8 cellular contexts compared by ENCODE assay signal in the genomic region with DNA sequence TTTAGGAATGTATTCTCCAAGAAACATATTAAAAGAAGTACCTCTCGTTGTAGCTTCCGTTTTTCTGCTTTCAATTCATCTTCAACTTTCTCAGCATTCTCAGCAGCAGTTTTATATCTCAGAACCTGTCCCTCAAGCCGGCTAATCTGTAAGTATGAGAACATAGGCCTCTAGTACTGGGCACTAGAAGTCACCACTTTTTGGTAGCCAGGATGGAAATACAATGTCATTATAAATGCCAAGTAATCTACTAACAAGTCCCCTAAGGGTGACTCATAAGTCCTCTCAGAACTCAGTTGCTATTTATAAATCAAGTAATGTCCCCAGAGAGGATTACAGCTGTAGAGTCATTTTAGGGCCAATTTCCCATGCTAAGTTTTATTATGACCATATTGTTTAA.
A peak's percentile ranks its signal among the peaks of the same experiment; 100 is the strongest.
DNase-seq lines count a peak whose midpoint lies in the region; ATAC-seq lines count a peak whose summit lies in the region.

No MANE protein-coding gene starts in this region.

- no peaks in the 10 kb centered on the region for H3K9me3 Mint-ChIP-seq in CD8-positive, alpha-beta memory T cell

- no peak overlapping the region for H3K27ac ChIP-seq in CD8-positive, alpha-beta memory T cell (ENCODE audit: low read depth, low read length)

- H3K4me3 ChIP-seq in CD8-positive, alpha-beta memory T cell (ENCODE audit: low read length), result no peak overlapping the region

- peaks cover 13% of the 10 kb centered on the region for H3K36me3 ChIP-seq in CD8-positive, alpha-beta memory T cell (ENCODE audit: insufficient read depth, low read length)

- peak; percentile 92 for ATAC-seq in GM21367 (IDR thresholded peaks at IDR 0.05; ENCODE audit: unreplicated experiment)
- ATAC-seq in HG03571 (IDR thresholded peaks at IDR 0.05; ENCODE audit: unreplicated experiment), result peak; percentile 72

- H3K27ac Mint-ChIP-seq in CD8-positive, alpha-beta memory T cell, result peak overlapping the region in 6 of 8 donors; percentile 17 to 80 (median 54)

- POLR2A ChIA-PET in CD8-positive, alpha-beta memory T cell (lab: Charles Lee), result no interaction called here

- H3K4me1 ChIP-seq in CD8-positive, alpha-beta memory T cell (ENCODE audit: insufficient read depth, low read length), result no peaks in the 10 kb centered on the region

- no peak for DNase-seq in CD8-positive, alpha-beta memory T cell
- DNase-seq in brain pericyte (ENCODE audit: low read depth, low spot score), result peak; percentile 21
- peak; percentile 8 for DNase-seq in pulmonary artery endothelial cell (ENCODE audit: low read depth, low spot score)
- no peak for DNase-seq in cerebellar nuclear complex (lab: John Stamatoyannopoulos, UW)
- no peak for DNase-seq in HuH-7 (ENCODE audit: low spot score)
- DNase-seq in NCI-H1092 (lab: John Stamatoyannopoulos, UW), result no peak

- no peaks in the 10 kb centered on the region for H3K9me3 ChIP-seq in CD8-positive, alpha-beta memory T cell (ENCODE audit: low read length)

- H3K4me1 Mint-ChIP-seq in CD8-positive, alpha-beta memory T cell, result peaks cover 0 to 1% (median 0%) of the 10 kb centered on the region in 3 donors

- H3K4me3 Mint-ChIP-seq in CD8-positive, alpha-beta memory T cell, result no peak overlapping the region

- no peaks in the 10 kb centered on the region for H3K27me3 Mint-ChIP-seq in CD8-positive, alpha-beta memory T cell

- CTCF ChIA-PET in CD8-positive, alpha-beta memory T cell (lab: Charles Lee), result interaction anchor here (0.7 to 1.0 kb wide), 2 partner anchors 96 to 159 kb away, joined by 3 read pairs; no protein-coding TSS in a partner anchor

- peaks cover 3 to 81% (median 9%) of the 10 kb centered on the region in 3 donors for H3K36me3 Mint-ChIP-seq in CD8-positive, alpha-beta memory T cell

- H3K27me3 ChIP-seq in CD8-positive, alpha-beta memory T cell (ENCODE audit: insufficient read depth, low read length, poor library complexity, severe bottlenecking), result no peaks in the 10 kb centered on the region

Comparison
In these comparisons a context has a peak if more than half of its experiments do, and no peak if none do; other contexts are left out.
1. DNase-seq: peak in brain pericyte (single experiment) and pulmonary artery endothelial cell (single experiment); none in CD8-positive, alpha-beta memory T cell (0 of 5), cerebellar nuclear complex (0 of 2), HuH-7 (single experiment) and NCI-H1092 (single experiment).